8 cellular contexts compared by ENCODE assay signal in genomic region chr6:43516697-43517502, GRCh38. TPM values are rescaled to one million over a fixed set of nuclear protein-coding genes. Genes with fewer than 3 reads are reported as not detected.
DNase-seq lines count a peak whose midpoint lies in the region; TF ChIP-seq lines count a peak whose summit lies in the region.

Gene POLR1C, plus strand, starts transcription at chr6:43517089. Its CDS starts 21 bp downstream, at chr6:43517110.
Gene YIPF3, minus strand, starts transcription at chr6:43516926. Its CDS starts 119 bp downstream, at chr6:43516807.

- peaks cover 17% of the 10 kb centered on the region; the same call in 1 of the 2 replicates for H3K79me2 ChIP-seq in H9 (ENCODE audit: insufficient read depth, low read length)

- peaks cover 13% of the 10 kb centered on the region for H3K79me1 ChIP-seq in H9 (ENCODE audit: insufficient read depth, low read depth, low read length, poor library complexity, severe bottlenecking)

- H2AK5ac ChIP-seq in H9 (ENCODE audit: insufficient read length, low read length): no peak within 1 kb of the TSS

- H4K20me1 ChIP-seq in H9 (ENCODE audit: control insufficient read depth, insufficient read depth, insufficient read length): no peaks in the 10 kb centered on the region

- no peak within 1 kb of the TSS for H3K23ac ChIP-seq in H9 (ENCODE audit: insufficient read length, low read depth, low read length)

- no peaks in the 10 kb centered on the region for H3K9me3 Mint-ChIP-seq in H9
- no peaks in the 10 kb centered on the region for H3K9me3 Mint-ChIP-seq in neural crest cell

- WGBS in H9 (ENCODE audit: extremely low coverage, insufficient read length, low lambda C conversion rate): no CpG with 5 or more reads among the region's 57 CpGs

- H3K36me3 Mint-ChIP-seq in H9 (ENCODE audit: insufficient read depth in 1 of 3, low read depth in 3 of 3) (peaks cover 39 to 43% (median 42%) of the 10 kb centered on the region in 3 experiments), neural crest cell (ENCODE audit: low read depth) (peaks cover 6% of the 10 kb centered on the region)

- peak within 1 kb of the TSS; percentile 11 for H2BK5ac ChIP-seq in H9 (ENCODE audit: insufficient read length, low read length)

- H3K27me3 Mint-ChIP-seq in H9 (ENCODE audit: low read depth) (no peaks in the 10 kb centered on the region), neural crest cell (ENCODE audit: low read depth) (no peaks in the 10 kb centered on the region)

- H3K4me3 ChIP-seq in MG63 (peak within 1 kb of the TSS; percentile 98), fibroblast of villous mesenchyme (ENCODE audit: low read depth, low read length) (peak within 1 kb of the TSS; percentile 89), stomach smooth muscle (ENCODE audit: low read length in 2 of 2) (peak within 1 kb of the TSS; percentile 89 to 100)

- no peak within 1 kb of the TSS for H2BK15ac ChIP-seq in H9 (ENCODE audit: low read depth, low read length)

- TF ChIP-seq CTCF in H9 (conservative IDR thresholded peaks at IDR 0.05) (no peak), fibroblast of villous mesenchyme (IDR thresholded peaks at IDR 0.05; ENCODE audit: insufficient read depth, low read depth, low read length) (no peak), neural crest cell (conservative IDR thresholded peaks at IDR 0.05) (no peak)

- peak within 1 kb of the TSS; percentile 78 for H3K18ac ChIP-seq in H9 (ENCODE audit: insufficient read length, low read depth, low read length)

- H3K14ac ChIP-seq in H9 (ENCODE audit: insufficient read depth, low read length): peak within 1 kb of the TSS; percentile 94

- H3K4ac ChIP-seq in H9 (ENCODE audit: low read depth, low read length): no peak within 1 kb of the TSS

- H3K23me2 ChIP-seq in H9 (ENCODE audit: insufficient read length, low read depth, low read length, poor library complexity, severe bottlenecking): peaks cover 9% of the 10 kb centered on the region

- H2BK120ac ChIP-seq in H9 (ENCODE audit: low read depth, low read length, poor library complexity, severe bottlenecking): no peak within 1 kb of the TSS

- H3K9ac ChIP-seq in ES-I3 (ENCODE audit: low read depth, low read length) (peak within 1 kb of the TSS; percentile 68), H9 (ENCODE audit: extremely low read depth, insufficient read length, low read length) (peak within 1 kb of the TSS; percentile 99), stomach smooth muscle (ENCODE audit: low read length in 2 of 2) (peak within 1 kb of the TSS; percentile 89 to 97)

- peak within 1 kb of the TSS; percentile 9 for H3K56ac ChIP-seq in H9 (ENCODE audit: insufficient read length, low read depth, low read length)

- peaks cover 30% of the 10 kb centered on the region for H3K36me3 ChIP-seq in ES-I3 (ENCODE audit: insufficient read depth, low read length)
- peaks cover 34% of the 10 kb centered on the region for H3K36me3 ChIP-seq in MG63
- H3K36me3 ChIP-seq in stomach smooth muscle (ENCODE audit: control insufficient read depth in 2 of 2, insufficient read depth in 2 of 2, low read length in 2 of 2): peaks cover 45 to 53% of the 10 kb centered on the region in 2 donors

- H3K27ac Mint-ChIP-seq in H9 (peak within 1 kb of the TSS in 2 of 3 experiments; percentile 65 to 84; a peak in 2 of 7 replicates), neural crest cell (ENCODE audit: unreplicated experiment) (no peak within 1 kb of the TSS)

- no peak within 1 kb of the TSS for H2BK12ac ChIP-seq in H9 (ENCODE audit: insufficient read length, low read depth, low read length)

- H3K9me3 ChIP-seq in ES-I3 (ENCODE audit: control insufficient read depth, insufficient read depth, low read length) (no peaks in the 10 kb centered on the region), H9 (ENCODE audit: control insufficient read depth, low read depth, low read length) (no peaks in the 10 kb centered on the region), MG63 (no peaks in the 10 kb centered on the region), stomach smooth muscle (ENCODE audit: control insufficient read depth in 2 of 2, low read length in 2 of 2) (no peaks in the 10 kb centered on the region)

- no peak within 1 kb of the TSS for H4K91ac ChIP-seq in H9 (ENCODE audit: insufficient read length, low read depth, low read length)

- H2AFZ ChIP-seq in H9 (ENCODE audit: low read length): no peak within 1 kb of the TSS

- peak; percentile 97 for DNase-seq in H9
- DNase-seq in MG63: peak; percentile 90
- DNase-seq in SHP77 (lab: John Stamatoyannopoulos, UW): peak; percentile 96 to 97
- peak; percentile 94 for DNase-seq in activated effector memory CD4-positive, alpha-beta T cell treated with Interleukin-2 at 50 U/mL for 16 hours
- peak; percentile 98 for DNase-seq in fibroblast of villous mesenchyme (ENCODE audit: low read depth)
- peak; percentile 95 for DNase-seq in neural crest cell (ENCODE audit: low read depth, low spot score)

- H3K27ac ChIP-seq in H9 (ENCODE audit: insufficient read length, low read depth, low read length) (no peak within 1 kb of the TSS), stomach smooth muscle (ENCODE audit: low read length) (peak within 1 kb of the TSS; percentile 82)

- H3K4me3 Mint-ChIP-seq in H9 (no peak within 1 kb of the TSS), neural crest cell (no peak within 1 kb of the TSS)

- H3K4me2 ChIP-seq in H9 (ENCODE audit: insufficient read depth, insufficient read length, low read length): peak within 1 kb of the TSS; percentile 98

- H3T11ph ChIP-seq in H9 (ENCODE audit: low read length): no peak within 1 kb of the TSS

- peaks cover 6% of the 10 kb centered on the region; the same call in 1 of the 2 replicates for H3K4me1 ChIP-seq in ES-I3 (ENCODE audit: insufficient read depth, low read length)
- no peaks in the 10 kb centered on the region for H3K4me1 ChIP-seq in H9 (ENCODE audit: insufficient read depth, low read length)
- peaks cover 23% of the 10 kb centered on the region for H3K4me1 ChIP-seq in stomach smooth muscle (ENCODE audit: control insufficient read depth, insufficient read depth, low read length)

- H3K27me3 ChIP-seq in H9 (ENCODE audit: insufficient read depth, low read length) (no peaks in the 10 kb centered on the region), MG63 (no peaks in the 10 kb centered on the region), stomach smooth muscle (ENCODE audit: control insufficient read depth in 1 of 2, insufficient read depth in 2 of 2, low read length in 2 of 2) (no peaks in the 10 kb centered on the region)

- peak within 1 kb of the TSS; percentile 20 for H4K8ac ChIP-seq in H9 (replicated peaks; ENCODE audit: insufficient read length, low read depth, low read length)

- H4K5ac ChIP-seq in H9 (ENCODE audit: insufficient read length, low read depth, low read length): no peak within 1 kb of the TSS

- no peak within 1 kb of the TSS for H2BK20ac ChIP-seq in H9 (ENCODE audit: low read depth, low read length, poor library complexity, severe bottlenecking)

- peaks cover 15 to 19% of the 10 kb centered on the region in 2 experiments for H3K4me1 Mint-ChIP-seq in H9
- peaks cover 15% of the 10 kb centered on the region for H3K4me1 Mint-ChIP-seq in neural crest cell

RNA-seq across cellular contexts. Expression of gene POLR1C, which starts in this region (rescaled TPM):
- total RNA-seq in H9 (2021) (75.8 and 76.6 TPM in 2 replicates), fibroblast of villous mesenchyme (28.5 and 35.8 TPM in 2 replicates), neural crest cell (45.8 and 60.8 TPM in 2 replicates)
- total RNA-seq in MG63 (2014; rRNA removed; shearing (Covaris generic); ENCODE audit: low replicate concordance): 24.6 and 37.6 TPM in 2 replicates

RNA-seq across cellular contexts. Expression of gene YIPF3, which starts in this region (rescaled TPM):
- 80.7 and 84.5 TPM in 2 replicates for total RNA-seq in H9 (2021)
- 41.1 and 51.9 TPM in 2 replicates for total RNA-seq in MG63 (2014; rRNA removed; shearing (Covaris generic); ENCODE audit: low replicate concordance)
- total RNA-seq in fibroblast of villous mesenchyme: 57.3 and 92.8 TPM in 2 replicates
- 85.7 and 93.0 TPM in 2 replicates for total RNA-seq in neural crest cell
